9 cellular contexts compared by ENCODE assay signal in the genomic region with DNA sequence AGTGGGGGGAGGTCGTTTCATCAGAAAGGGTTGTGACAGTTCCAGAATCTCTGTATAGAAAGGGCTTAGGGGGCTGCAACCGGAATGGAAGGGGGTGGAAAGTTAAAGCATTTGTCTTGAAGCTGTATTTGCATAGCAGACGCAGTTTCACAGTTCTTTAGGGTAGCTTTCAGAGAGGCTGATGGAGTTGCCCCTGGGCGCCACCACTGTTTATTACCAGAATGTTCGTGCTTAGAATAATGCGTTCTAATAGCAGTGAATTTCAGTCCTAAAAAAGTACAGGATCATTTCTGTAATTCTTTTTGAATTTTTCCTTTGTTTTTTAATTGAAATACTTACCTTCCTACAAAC. TPM values are rescaled to one million over a fixed set of nuclear protein-coding genes. Genes with fewer than 3 reads are reported as not detected.
DNase-seq lines count a peak whose midpoint lies in the region; ATAC-seq and TF ChIP-seq lines count a peak whose summit lies in the region.
"Had no signal": no experiment of that assay in that cellular context is flagged by ENCODE, and none has a peak within 500 bp of the region (broad histone marks: within the 10 kb centered on the region; RNA-seq: fewer than 3 reads in every experiment).

No MANE protein-coding gene starts in this region.

- peaks cover 19% of the 10 kb centered on the region for H3K4me1 Mint-ChIP-seq in activated naive CD8-positive, alpha-beta T cell treated with anti-CD3 and anti-CD28 coated beads for 36 hours
- peaks cover 18 to 21% of the 10 kb centered on the region in 2 donors for H3K4me1 Mint-ChIP-seq in natural killer cell treated with Interleukin-12 subunit alpha and Interleukin-12 subunit beta and Interleukin-15 and Interleukin-18, amount 100 ng/mL, for 72 hours (ENCODE audit: low read depth in 2 of 2)

- H3K9ac ChIP-seq in KMS-11 = peak overlapping the region; percentile 88; the same call in 1 of the 2 replicates

- peaks cover 44% of the 10 kb centered on the region for H3K36me3 Mint-ChIP-seq in activated naive CD8-positive, alpha-beta T cell treated with anti-CD3 and anti-CD28 coated beads for 36 hours
- peaks cover 12% of the 10 kb centered on the region for H3K36me3 Mint-ChIP-seq in natural killer cell treated with Interleukin-12 subunit alpha and Interleukin-12 subunit beta and Interleukin-15 and Interleukin-18, amount 100 ng/mL, for 72 hours

- ATAC-seq in natural killer cell treated with Interleukin-12 subunit alpha and Interleukin-12 subunit beta and Interleukin-15 and Interleukin-18, amount 100 ng/mL, for 72 hours = no peak
- ATAC-seq in GM18867 (IDR thresholded peaks at IDR 0.05; ENCODE audit: unreplicated experiment) = no peak
- ATAC-seq in GM18861 (IDR thresholded peaks at IDR 0.05; ENCODE audit: unreplicated experiment) = no peak

- H3K4me2 ChIP-seq in KMS-11 = peak overlapping the region; percentile 78

- peak overlapping the region; percentile 95 for H3K4me3 Mint-ChIP-seq in activated naive CD8-positive, alpha-beta T cell treated with anti-CD3 and anti-CD28 coated beads for 36 hours
- H3K4me3 Mint-ChIP-seq in natural killer cell treated with Interleukin-12 subunit alpha and Interleukin-12 subunit beta and Interleukin-15 and Interleukin-18, amount 100 ng/mL, for 72 hours = peak overlapping the region; percentile 99

- DNase-seq in GM12864 (ENCODE audit: low read depth) (no peak), NCI-H187 treated with DMSO at 0.1 percent for 48 hours (lab: John Stamatoyannopoulos, UW) (no peak)
- DNase-seq in activated naive CD8-positive, alpha-beta T cell treated with anti-CD3 and anti-CD28 coated beads for 36 hours = no peak
- DNase-seq in natural killer cell treated with Interleukin-12 subunit alpha and Interleukin-12 subunit beta and Interleukin-15 and Interleukin-18, amount 100 ng/mL, for 72 hours (ENCODE audit: low spot score) = no peak
- DNase-seq: central memory CD4-positive, alpha-beta T cell had no signal

- TF ChIP-seq CTCF in GM12864 (IDR thresholded peaks at IDR 0.05; ENCODE audit: low read depth, low read length, missing control alignments) (no peak), KMS-11 (conservative IDR thresholded peaks at IDR 0.05; ENCODE audit: low read depth, low read length) (no peak)

- H3K27ac ChIP-seq in KMS-11 = no peak overlapping the region; the same call in 1 of the 2 replicates
- H3K27ac ChIP-seq: thoracic aorta had no signal

- H3K9me3 Mint-ChIP-seq in activated naive CD8-positive, alpha-beta T cell treated with anti-CD3 and anti-CD28 coated beads for 36 hours = no peaks in the 10 kb centered on the region
- H3K9me3 Mint-ChIP-seq in natural killer cell treated with Interleukin-12 subunit alpha and Interleukin-12 subunit beta and Interleukin-15 and Interleukin-18, amount 100 ng/mL, for 72 hours = no peaks in the 10 kb centered on the region

- no peaks in the 10 kb centered on the region for H3K27me3 Mint-ChIP-seq in activated naive CD8-positive, alpha-beta T cell treated with anti-CD3 and anti-CD28 coated beads for 36 hours
- H3K27me3 Mint-ChIP-seq in natural killer cell treated with Interleukin-12 subunit alpha and Interleukin-12 subunit beta and Interleukin-15 and Interleukin-18, amount 100 ng/mL, for 72 hours = no peaks in the 10 kb centered on the region

- H3K4me3 ChIP-seq in GM12864 (ENCODE audit: low read depth, low read length) (peak overlapping the region; percentile 91), KMS-11 (IDR thresholded peaks at IDR 0.05; ENCODE audit: insufficient read depth, low read depth, low read length) (no peak overlapping the region)
- H3K4me3 ChIP-seq: thoracic aorta had no signal

- peak overlapping the region; percentile 99 for H3K27ac Mint-ChIP-seq in activated naive CD8-positive, alpha-beta T cell treated with anti-CD3 and anti-CD28 coated beads for 36 hours
- peak overlapping the region; percentile 96 to 98 for H3K27ac Mint-ChIP-seq in natural killer cell treated with Interleukin-12 subunit alpha and Interleukin-12 subunit beta and Interleukin-15 and Interleukin-18, amount 100 ng/mL, for 72 hours

- no peak overlapping the region for H2AFZ ChIP-seq in KMS-11 (ENCODE audit: low read depth)

- no peaks in the 10 kb centered on the region for H3K27me3 ChIP-seq in KMS-11 (ENCODE audit: insufficient read depth, low read depth)

- peaks cover 34% of the 10 kb centered on the region for H3K4me1 ChIP-seq in KMS-11 (ENCODE audit: low read depth, poor library complexity, severe bottlenecking)

- peaks cover 17% of the 10 kb centered on the region for H3K79me2 ChIP-seq in KMS-11 (ENCODE audit: insufficient read depth, low read depth)

- H4K20me1 ChIP-seq in KMS-11 (ENCODE audit: insufficient read depth) = no peaks in the 10 kb centered on the region

- peaks cover 15% of the 10 kb centered on the region; the same call in 1 of the 2 replicates for H3K36me3 ChIP-seq in KMS-11 (ENCODE audit: insufficient read depth)
- H3K36me3 ChIP-seq: thoracic aorta had no signal

RNA-seq across cellular contexts. Expression of a gene that starts 1.3 kb away (rescaled TPM):
- total RNA-seq in activated naive CD8-positive, alpha-beta T cell treated with anti-CD3 and anti-CD28 coated beads for 36 hours = 10 to 100 TPM; 91.8 to 94.8 TPM
- 10 to 100 TPM; 23.7 to 55.0 TPM for total RNA-seq in natural killer cell treated with Interleukin-12 subunit alpha and Interleukin-12 subunit beta and Interleukin-15 and Interleukin-18, amount 100 ng/mL, for 72 hours
